Comparison of ENCODE assay signal across 8 cellular contexts in genomic region chr12:104276192-104277131, GRCh38. TPM values are rescaled to one million over a fixed set of nuclear protein-coding genes. Genes with fewer than 3 reads are reported as not detected.
A peak's percentile ranks its signal among the peaks of the same experiment; 100 is the strongest.
DNase-seq lines count a peak whose midpoint lies in the region; ATAC-seq and TF ChIP-seq lines count a peak whose summit lies in the region.

No MANE protein-coding gene starts in this region.

- no peak for TF ChIP-seq POLR2A in esophagus muscularis mucosa (IDR thresholded peaks at IDR 0.05; ENCODE audit: low read depth)

- no peaks in the 10 kb centered on the region for H3K27me3 ChIP-seq in esophagus muscularis mucosa
- H3K27me3 ChIP-seq in upper lobe of right lung, result no peaks in the 10 kb centered on the region

- H3K36me3 ChIP-seq in esophagus muscularis mucosa (no peaks in the 10 kb centered on the region), upper lobe of right lung (no peaks in the 10 kb centered on the region)

- WGBS in esophagus muscularis mucosa, result 81% methylated on average over 9 of the region's 9 CpGs

- H3K4me1 ChIP-seq in esophagus muscularis mucosa (peaks cover 0 to 16% (median 14%) of the 10 kb centered on the region in 4 donors), upper lobe of right lung (peaks cover 6% of the 10 kb centered on the region)

- intact Hi-C loops in esophagus muscularis mucosa (cut with DNase I) (no loop called here), upper lobe of right lung (cut with DNase I) (no loop called here)

- ATAC-seq in HG03066 (IDR thresholded peaks at IDR 0.05; ENCODE audit: low read depth, unreplicated experiment) (peak; percentile 72), upper lobe of right lung (peak; percentile 89), GM21528 (IDR thresholded peaks at IDR 0.05; ENCODE audit: low FRiP score, unreplicated experiment) (no peak)

- DNase-seq in NCI-H748 (lab: John Stamatoyannopoulos, UW; ENCODE audit: unreplicated experiment) (peak; percentile 54), NCI-H748 treated with DMSO at 0.1 percent for 48 hours (lab: John Stamatoyannopoulos, UW) (no peak), NCI-H524 treated with DMSO at 0.1 percent for 48 hours (lab: John Stamatoyannopoulos, UW) (peak; percentile 89), esophagus muscularis mucosa (ENCODE audit: extremely low spot score) (no peak), upper lobe of right lung (peak; percentile 74), T-helper 9 cell (no peak)

- peak overlapping the region in 3 of 4 donors; percentile 11 to 30 (median 26) for H3K4me3 ChIP-seq in esophagus muscularis mucosa
- H3K4me3 ChIP-seq in upper lobe of right lung, result peak overlapping the region; percentile 5

- H3K9me3 ChIP-seq in esophagus muscularis mucosa (no peaks in the 10 kb centered on the region), upper lobe of right lung (no peaks in the 10 kb centered on the region)

- TF ChIP-seq CTCF in esophagus muscularis mucosa (IDR thresholded peaks at IDR 0.05) (no peak), upper lobe of right lung (IDR thresholded peaks at IDR 0.05) (no peak)

- H3K27ac ChIP-seq in esophagus muscularis mucosa (replicated peaks in 1 of 4) (peak overlapping the region in 1 of 4 donors; percentile 2), upper lobe of right lung (peak overlapping the region; percentile 64)

- TF ChIP-seq EP300 in esophagus muscularis mucosa (IDR thresholded peaks at IDR 0.05), result no peak

RNA-seq across cellular contexts. Expression of gene EID3, which starts 27.1 kb away (rescaled TPM):
- total RNA-seq in esophagus muscularis mucosa (10 to 100 TPM in 3 of 4 donors, 1 to 10 TPM in 1; 7.6 to 19.5 (median 12.1) TPM), upper lobe of right lung (4.4 TPM)

Comparison
In these comparisons a context has a peak if more than half of its experiments do, and no peak if none do; other contexts are left out.
1. DNase-seq: peak in NCI-H748 (single experiment), NCI-H524 treated with DMSO at 0.1 percent for 48 hours (single experiment) and upper lobe of right lung (single experiment); none in NCI-H748 treated with DMSO at 0.1 percent for 48 hours (single experiment), esophagus muscularis mucosa (single experiment) and T-helper 9 cell (single experiment).